8 cellular contexts compared by ENCODE assay signal in the genomic region with DNA sequence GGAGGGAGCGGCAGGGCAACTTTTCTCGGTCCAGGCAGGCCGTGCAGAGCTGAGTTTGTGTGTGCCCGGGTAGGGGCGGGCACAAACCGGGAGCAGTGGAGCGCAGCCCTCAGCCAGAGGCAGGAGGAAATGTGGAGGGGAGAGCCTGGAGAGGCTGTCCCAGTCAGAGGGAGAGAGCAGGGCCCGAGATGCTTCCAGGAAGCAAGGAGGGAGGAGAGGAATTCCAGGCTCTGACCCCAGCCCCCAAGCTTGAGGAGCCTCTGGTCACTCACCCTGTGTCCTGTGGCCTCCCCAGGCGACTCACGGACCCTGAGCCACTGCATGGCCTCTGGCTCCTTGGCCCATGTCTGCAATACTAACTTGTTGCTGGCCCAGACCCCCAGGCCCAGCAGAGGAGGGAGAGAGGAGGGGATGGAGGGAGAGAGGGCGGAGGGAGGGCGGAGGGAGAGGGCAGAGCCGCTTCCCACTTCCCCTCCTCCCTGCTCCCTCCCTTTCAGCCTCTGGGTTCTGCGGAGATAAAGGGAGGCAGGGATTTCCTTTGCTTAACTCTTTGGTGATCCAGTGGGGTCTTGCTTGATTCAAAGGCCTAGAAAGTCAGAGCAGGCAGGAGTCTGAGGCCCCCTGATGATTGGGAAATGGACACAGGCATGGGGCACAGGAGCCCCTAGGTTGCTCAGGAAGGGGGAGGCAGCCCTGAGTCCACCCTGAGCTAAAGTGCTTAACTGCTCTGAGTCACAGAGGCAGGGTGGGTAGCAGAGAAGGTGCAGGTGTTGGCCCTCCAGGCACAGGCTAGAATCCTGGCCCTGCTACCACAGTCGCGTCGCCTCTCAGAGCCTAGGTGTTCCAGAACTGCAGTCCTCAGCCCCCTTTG. TPM values are rescaled to one million over a fixed set of nuclear protein-coding genes. Genes with fewer than 3 reads are reported as not detected.
DNase-seq lines count a peak whose midpoint lies in the region; ATAC-seq and TF ChIP-seq lines count a peak whose summit lies in the region.

C1QTNF6 (minus strand) TSS at position 357 of the 871 bp plus-strand sequence; CDS start at position 323, 34 bp downstream.

- no peaks in the 10 kb centered on the region for H3K9me3 Mint-ChIP-seq in effector memory CD8-positive, alpha-beta T cell
- H3K9me3 Mint-ChIP-seq in activated T-cell treated with anti-CD3 and anti-CD28 coated beads, Interleukin-2, amount 50 U/mL, for 4 hours: no peaks in the 10 kb centered on the region

- no peak for TF ChIP-seq CTCF in AG04450 (IDR thresholded peaks at IDR 0.05; ENCODE audit: low read depth, low read length)
- no peak for TF ChIP-seq CTCF in GM10248 (IDR thresholded peaks at IDR 0.05; ENCODE audit: control extremely low read depth, extremely low read depth, low read depth, missing control alignments)

- no peaks in the 10 kb centered on the region for H3K36me3 ChIP-seq in MG63
- H3K36me3 ChIP-seq in mesodermal cell (ENCODE audit: control insufficient read depth, insufficient read depth, low read length): peaks cover 13% of the 10 kb centered on the region

- POLR2A ChIA-PET in AG04450 (lab: Yijun Ruan, JAX) (no interaction called here), GM10248 (lab: Yijun Ruan, JAX) (no interaction called here)

- peaks cover 45 to 53% of the 10 kb centered on the region in 2 donors for H3K4me1 Mint-ChIP-seq in effector memory CD8-positive, alpha-beta T cell (ENCODE audit: low read depth in 2 of 2)
- H3K4me1 Mint-ChIP-seq in activated T-cell treated with anti-CD3 and anti-CD28 coated beads, Interleukin-2, amount 50 U/mL, for 4 hours (ENCODE audit: low read depth): peaks cover 53% of the 10 kb centered on the region

- no peaks in the 10 kb centered on the region for H3K36me3 Mint-ChIP-seq in effector memory CD8-positive, alpha-beta T cell (ENCODE audit: insufficient read depth)
- no peaks in the 10 kb centered on the region for H3K36me3 Mint-ChIP-seq in activated T-cell treated with anti-CD3 and anti-CD28 coated beads, Interleukin-2, amount 50 U/mL, for 4 hours (ENCODE audit: insufficient read depth)

- no peak for DNase-seq in AG04450 (ENCODE audit: low read depth, low spot score)
- peak; percentile 26 for DNase-seq in MG63
- no peak for DNase-seq in effector memory CD8-positive, alpha-beta T cell
- no peak for DNase-seq in GM10248 (ENCODE audit: extremely low spot score)
- no peak for DNase-seq in inferior parietal cortex (ENCODE audit: extremely low spot score)
- DNase-seq in activated T-cell treated with anti-CD3 and anti-CD28 coated beads, Interleukin-2, amount 50 U/mL, for 4 hours: no peak
- no peak for DNase-seq in NCI-H1930 (lab: John Stamatoyannopoulos, UW)

- peak within 1 kb of the TSS; percentile 63 for H3K4me3 ChIP-seq in AG04450 (ENCODE audit: low read depth, low read length)
- H3K4me3 ChIP-seq in MG63: peak within 1 kb of the TSS; percentile 23
- peak within 1 kb of the TSS; percentile 51 for H3K4me3 ChIP-seq in mesodermal cell (ENCODE audit: extremely low read depth, insufficient read depth, low read length, poor library complexity, severe bottlenecking)

- peak within 1 kb of the TSS; percentile 80 to 81 for H3K27ac Mint-ChIP-seq in effector memory CD8-positive, alpha-beta T cell

- peak within 1 kb of the TSS; percentile 83 for H3K27ac ChIP-seq in AG04450 (ENCODE audit: low read depth, low read length)
- H3K27ac ChIP-seq in mesodermal cell (ENCODE audit: low read depth, low read length, severe bottlenecking): peak within 1 kb of the TSS; percentile 93

- peak within 1 kb of the TSS; percentile 64 for H3K4me3 Mint-ChIP-seq in effector memory CD8-positive, alpha-beta T cell
- no peak within 1 kb of the TSS for H3K4me3 Mint-ChIP-seq in activated T-cell treated with anti-CD3 and anti-CD28 coated beads, Interleukin-2, amount 50 U/mL, for 4 hours

- 9 to 18% methylated on average over 10 to 13 of the region's 17 CpGs for WGBS in mesodermal cell (ENCODE audit: insufficient coverage in 2 of 2), 2 experiments

- H3K27me3 Mint-ChIP-seq in effector memory CD8-positive, alpha-beta T cell: no peaks in the 10 kb centered on the region
- H3K27me3 Mint-ChIP-seq in activated T-cell treated with anti-CD3 and anti-CD28 coated beads, Interleukin-2, amount 50 U/mL, for 4 hours (ENCODE audit: low read depth): no peaks in the 10 kb centered on the region

- CTCF ChIA-PET in AG04450 (lab: Charles Lee) (interaction anchor here (1.2 to 2.9 kb wide), 2 partner anchors 9 to 72 kb away, joined by 4 to 7 read pairs; no protein-coding TSS in a partner anchor), GM10248 (lab: Yijun Ruan, JAX) (interaction anchor here (1.1 to 1.9 kb wide), 4 partner anchors 10 to 25 kb away, joined by 3 to 6 read pairs (median 4); no protein-coding TSS in a partner anchor)

- H3K9me3 ChIP-seq in AG04450 (ENCODE audit: control insufficient read depth, insufficient read depth, low read length) (0 out of 2 replicates have a peak, but pooled peaks cover 3% of the 10 kb centered on the region), MG63 (no peaks in the 10 kb centered on the region), mesodermal cell (ENCODE audit: control insufficient read depth, low read length) (peaks cover 9% of the 10 kb centered on the region)

- ATAC-seq in effector memory CD8-positive, alpha-beta T cell (replicated peaks): no peak
- no peak for ATAC-seq in activated T-cell treated with anti-CD3 and anti-CD28 coated beads, Interleukin-2, amount 50 U/mL, for 4 hours

- H3K27me3 ChIP-seq in AG04450 (ENCODE audit: control insufficient read depth, insufficient read depth, low read length) (no peaks in the 10 kb centered on the region), MG63 (no peaks in the 10 kb centered on the region)

- H3K4me1 ChIP-seq in mesodermal cell (ENCODE audit: control insufficient read depth, insufficient read depth, low read length, poor library complexity, severe bottlenecking): peaks cover 30% of the 10 kb centered on the region

RNA-seq across cellular contexts. Expression of gene C1QTNF6, which starts in this region (rescaled TPM):
- 8.2 and 10.0 TPM in 2 replicates for polyA plus RNA-seq in AG04450 (2011; rRNA removed)
- polyA minus RNA-seq in AG04450 (2011; rRNA and poly(A)+ RNA removed): 4.6 and 4.8 TPM in 2 replicates
- 3.9 and 23.9 TPM in 2 replicates for total RNA-seq in MG63 (2014; rRNA removed; shearing (Covaris generic); ENCODE audit: low replicate concordance)
- polyA plus RNA-seq in mesodermal cell (2013, experiment 1 of 2): 42.1 TPM
- 36.7 TPM for polyA plus RNA-seq in mesodermal cell (2013, experiment 2 of 2)
- 1 to 10 TPM in 2 of 3 donors, under 1 TPM in 1; 0.96 to 2.4 (median 1.2) TPM for total RNA-seq in activated T-cell treated with anti-CD3 and anti-CD28 coated beads, Interleukin-2, amount 50 U/mL, for 4 hours
